1 cellular context compared by ENCODE assay signal in genomic region chr9:91117474-91117891, GRCh38.
TF ChIP-seq lines count a peak whose summit lies in the region.

No MANE protein-coding gene starts in this region.

TF ChIP-seq in GM23338, 12 proteins besides CTCF, POLR2A, EP300 and RAD21 (continued from another document):
- TF ChIP-seq ZNF462 (CRISPR knock-in tag; IDR thresholded peaks at IDR 0.05) (no peak), POLR2AphosphoS5 (IDR thresholded peaks at IDR 0.05; ENCODE audit: low read depth) (no peak)
TF ChIP-seq in GM23338: peak in this region for 0.
